Comparison of ENCODE assay signal across 11 cellular contexts in genomic region chr9:93126151-93126781, GRCh38. TPM values are rescaled to one million over a fixed set of nuclear protein-coding genes. Genes with fewer than 3 reads are reported as not detected.
DNase-seq lines count a peak whose midpoint lies in the region; ATAC-seq and TF ChIP-seq lines count a peak whose summit lies in the region.
"Had no signal": no experiment of that assay in that cellular context is flagged by ENCODE, and none has a peak within 500 bp of the region (broad histone marks: within the 10 kb centered on the region; RNA-seq: fewer than 3 reads in every experiment).

No MANE protein-coding gene starts in this region.

- DNase-seq in Right ventricle myocardium superior (peak; percentile 38), left ventricle myocardium superior (no peak), colonic mucosa (no peak), uterus (peak; percentile 25 to 30), globus pallidus (ENCODE audit: low spot score) (no peak), MCF 10A (ENCODE audit: unreplicated experiment) (no peak)
- DNase-seq: NCI-H1417 treated with DMSO at 0.1 percent for 48 hours had no signal

- H3K36me3 ChIP-seq in colonic mucosa (no peaks in the 10 kb centered on the region), uterus (no peaks in the 10 kb centered on the region)

- POLR2A ChIA-PET in MCF 10A (lab: Yijun Ruan, JAX): no interaction called here

- ATAC-seq in Right ventricle myocardium superior (ENCODE audit: poor library complexity) (no peak), left ventricle myocardium superior (no peak), HG02970 (IDR thresholded peaks at IDR 0.05; ENCODE audit: low FRiP score, unreplicated experiment) (no peak)
- ATAC-seq: GM12878 had no signal

- no peak for TF ChIP-seq CTCF in colonic mucosa (IDR thresholded peaks at IDR 0.05)
- TF ChIP-seq CTCF in nephron (IDR thresholded peaks at IDR 0.05; ENCODE audit: unreplicated experiment in 3 of 3): no peak
- TF ChIP-seq CTCF in uterus (IDR thresholded peaks at IDR 0.05): no peak
- no peak for TF ChIP-seq CTCF in MCF 10A (IDR thresholded peaks at IDR 0.05; ENCODE audit: unreplicated experiment)

- CTCF ChIA-PET in MCF 10A (lab: Yijun Ruan, JAX): interaction anchor here (0.7 to 1.2 kb wide), 3 partner anchors 17 to 61 kb away, joined by 3 read pairs; no protein-coding TSS in a partner anchor

- H3K27me3 Mint-ChIP-seq in nephron (ENCODE audit: low read depth) (no peaks in the 10 kb centered on the region), MCF 10A (ENCODE audit: insufficient read depth, unreplicated experiment) (no peaks in the 10 kb centered on the region)

- H3K4me3 ChIP-seq in colonic mucosa (no peak overlapping the region), uterus (peak overlapping the region in 1 of 2 donors; percentile 2)
- H3K4me3 ChIP-seq: GM12878 had no signal

- H3K4me3 Mint-ChIP-seq in nephron: no peak overlapping the region
- H3K4me3 Mint-ChIP-seq in MCF 10A (ENCODE audit: unreplicated experiment): no peak overlapping the region

- H3K27ac Mint-ChIP-seq in nephron (peak overlapping the region; percentile 58 to 94 (median 93)), MCF 10A (ENCODE audit: low read depth, unreplicated experiment) (no peak overlapping the region)

- intact Hi-C loops in Right ventricle myocardium superior (cut with DNase I): no loop called here
- intact Hi-C loops in left ventricle myocardium superior (cut with micrococcal nuclease): no loop called here
- intact Hi-C loops in colonic mucosa (cut with DNase I): no loop called here
- intact Hi-C loops in uterus (cut with DNase I; ENCODE audit: low total_unique reads): no loop called here
- intact Hi-C loops in MCF 10A (cut with micrococcal nuclease): no loop called here

- H3K9me3 Mint-ChIP-seq in nephron (no peaks in the 10 kb centered on the region), MCF 10A (ENCODE audit: unreplicated experiment) (no peaks in the 10 kb centered on the region)

- H3K36me3 Mint-ChIP-seq in nephron (ENCODE audit: low read depth) (peaks cover 4% of the 10 kb centered on the region), MCF 10A (ENCODE audit: insufficient read depth, unreplicated experiment) (peaks cover 62% of the 10 kb centered on the region)

- H3K27me3 ChIP-seq in colonic mucosa (no peaks in the 10 kb centered on the region), uterus (no peaks in the 10 kb centered on the region)

- no TSS peak for BruUV-seq in MCF 10A (replicated peaks; lab: Mats Ljungman, UMichigan)

- peak overlapping the region; percentile 44 for H3K27ac ChIP-seq in colonic mucosa
- peak overlapping the region; percentile 81 to 84 for H3K27ac ChIP-seq in uterus
- H3K27ac ChIP-seq: C4-2B had no signal

- TF ChIP-seq POLR2A in uterus (IDR thresholded peaks at IDR 0.05): no peak

- H3K4me1 ChIP-seq in colonic mucosa: peaks cover 9% of the 10 kb centered on the region
- peaks cover 0 to 20% of the 10 kb centered on the region in 2 donors for H3K4me1 ChIP-seq in uterus

- H3K9ac ChIP-seq in colonic mucosa (ENCODE audit: low read depth in 2 of 2, low read length in 2 of 2): no peak overlapping the region

- H3K4me1 Mint-ChIP-seq in nephron: peaks cover 7% of the 10 kb centered on the region
- H3K4me1 Mint-ChIP-seq in MCF 10A (ENCODE audit: insufficient read depth, unreplicated experiment): peaks cover 7% of the 10 kb centered on the region

- H3K9me3 ChIP-seq in colonic mucosa (no peaks in the 10 kb centered on the region), uterus (no peaks in the 10 kb centered on the region)

RNA-seq across cellular contexts. Expression of gene NINJ1, which starts 7.8 kb away (rescaled TPM):
- 49.2 TPM for total RNA-seq in Right ventricle myocardium superior
- total RNA-seq in left ventricle myocardium superior: 46.8 TPM
- 10 to 100 TPM; 24.5 to 29.4 TPM for total RNA-seq in colonic mucosa
- total RNA-seq in uterus: 10 to 100 TPM; 20.6 to 87.4 (median 44.2) TPM
- total RNA-seq in MCF 10A (2022): 51.0 and 64.7 TPM in 2 replicates

RNA-seq across cellular contexts. Expression of gene CARD19, which starts 30.2 kb away (rescaled TPM):
- total RNA-seq in Right ventricle myocardium superior (27.5 TPM), left ventricle myocardium superior (22.4 TPM), colonic mucosa (10 to 100 TPM; 48.6 to 56.3 TPM), uterus (10 to 100 TPM; 23.7 to 71.4 (median 40.9) TPM), MCF 10A (2022) (34.4 and 36.6 TPM in 2 replicates)

RNA-seq across cellular contexts. Expression of gene WNK2, which starts 57.7 kb away (rescaled TPM):
- total RNA-seq in Right ventricle myocardium superior (222 TPM), left ventricle myocardium superior (250 TPM), colonic mucosa (100 to 1,000 TPM; 161 to 238 TPM), uterus (10 to 100 TPM in 3 of 4 donors, 1 to 10 TPM in 1; 6.2 to 31.9 (median 18.9) TPM), MCF 10A (2022) (0.07 and 0.29 TPM in 2 replicates)

Comparison
In these comparisons a context has a peak if more than half of its experiments do, and no peak if none do; other contexts are left out.
1. DNase-seq: peak in Right ventricle myocardium superior (single experiment) and uterus (2 of 2); none in left ventricle myocardium superior (single experiment), colonic mucosa (single experiment), globus pallidus (single experiment) and MCF 10A (single experiment).